Comparison of ENCODE assay signal across 16 cellular contexts in the genomic region with DNA sequence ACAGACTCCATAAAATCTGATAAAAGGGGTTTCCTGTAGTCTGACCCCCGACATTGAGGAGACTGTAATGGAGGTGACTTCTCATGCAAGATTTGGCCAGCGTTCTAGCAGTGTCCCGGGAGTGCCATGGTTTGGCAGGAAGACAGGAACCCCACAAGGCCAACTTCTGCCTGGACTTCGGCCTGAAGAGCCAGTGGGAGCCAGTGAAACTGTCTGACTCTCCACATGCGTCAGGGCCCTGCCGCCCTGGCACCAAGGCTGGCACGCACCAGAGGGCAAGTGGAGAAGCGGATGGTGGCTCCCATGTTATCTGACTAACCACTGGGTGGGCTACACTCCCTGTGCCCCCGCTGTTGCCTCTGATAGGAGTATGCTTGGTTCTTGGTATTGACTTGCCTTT.
DNase-seq lines count a peak whose midpoint lies in the region; ATAC-seq, FAIRE-seq and TF ChIP-seq lines count a peak whose summit lies in the region.
"Had no signal": no experiment of that assay in that cellular context is flagged by ENCODE, and none has a peak within 500 bp of the region (broad histone marks: within the 10 kb centered on the region; RNA-seq: fewer than 3 reads in every experiment).

No MANE protein-coding gene starts in this region.

- intact Hi-C loops in Right ventricle myocardium inferior (cut with DNase I), result no loop called here

- H3K4me2 ChIP-seq in H1 (ENCODE audit: insufficient read depth in 1 of 2, low read depth in 2 of 2, low read length in 2 of 2), result no peak overlapping the region

- TF ChIP-seq RAD21 in H1 (IDR thresholded peaks at IDR 0.05 in 1 of 2, conservative IDR thresholded peaks at IDR 0.05 in 1 of 2; ENCODE audit: low read depth in 2 of 2, low read length in 2 of 2), result no peak

- 0 out of 2 replicates have a peak overlapping the region, but pooled peaks have one; percentile 51 for H4K8ac ChIP-seq in H1 (ENCODE audit: extremely low read depth, insufficient read depth, low read length)

- no peak overlapping the region for H2AFZ ChIP-seq in H1 (ENCODE audit: low read length)

- H2BK15ac ChIP-seq in H1 (ENCODE audit: low read length), result no peak overlapping the region

- H2AK5ac ChIP-seq in H1 (ENCODE audit: low read depth, low read length), result no peak overlapping the region

- no peak overlapping the region for H3K9ac ChIP-seq in H1 (replicated peaks in 1 of 4; ENCODE audit: extremely low read depth in 1 of 4, low read depth in 3 of 4, low read length in 3 of 4)

- no peak overlapping the region for H2BK12ac ChIP-seq in H1 (ENCODE audit: low read depth, low read length)

- no peak overlapping the region for H3K4ac ChIP-seq in H1 (replicated peaks; ENCODE audit: insufficient read length, low read depth, low read length)

- no peaks in the 10 kb centered on the region for H3K27me3 ChIP-seq in right atrium auricular region
- H3K27me3 ChIP-seq in H1 (replicated peaks in 1 of 4; ENCODE audit: control insufficient read depth in 3 of 4, extremely low read depth in 1 of 4, insufficient read depth in 3 of 4, low read length in 3 of 4), result no peaks in the 10 kb centered on the region

- no peaks in the 10 kb centered on the region for H4K20me1 ChIP-seq in H1 (replicated peaks in 1 of 2; ENCODE audit: control insufficient read depth in 1 of 2, insufficient read depth in 2 of 2, low read length in 2 of 2)

- no peak overlapping the region for H3K14ac ChIP-seq in H1 (ENCODE audit: insufficient read length)

- H3K23me2 ChIP-seq in H1 (ENCODE audit: low read depth, low read length), result no peaks in the 10 kb centered on the region

- no peak for FAIRE-seq in H1 (lab: Jason Lieb, UNC)
- FAIRE-seq: GM18507 had no signal

- H3K79me1 ChIP-seq in H1 (ENCODE audit: low read depth, low read length), result no peaks in the 10 kb centered on the region

- H4K5ac ChIP-seq in H1 (ENCODE audit: insufficient read length, low read depth, low read length), result no peak overlapping the region

- H3K4me3 ChIP-seq in right atrium auricular region, result no peak overlapping the region
- H3K4me3 ChIP-seq in H1 (ENCODE audit: extremely low read depth in 1 of 4, insufficient read depth in 2 of 4, low read depth in 3 of 4, low read length in 4 of 4), result no peak overlapping the region

- no peak for TF ChIP-seq POLR2A in H1 (IDR thresholded peaks at IDR 0.05; ENCODE audit: control extremely low read depth in 1 of 2, low read depth in 2 of 2, low read length in 2 of 2)

- H2BK5ac ChIP-seq in H1 (ENCODE audit: low read depth, low read length), result no peak overlapping the region

- TF ChIP-seq CTCF in right atrium auricular region (IDR thresholded peaks at IDR 0.05) (no peak), H1 (IDR thresholded peaks at IDR 0.05; ENCODE audit: control extremely low read depth in 1 of 3, insufficient read depth in 1 of 3, low read depth in 1 of 3, low read length in 3 of 3) (no peak), omental fat pad (IDR thresholded peaks at IDR 0.05) (no peak)

- no peak overlapping the region for H3K27ac ChIP-seq in right atrium auricular region
- no peak overlapping the region for H3K27ac ChIP-seq in H1 (ENCODE audit: low read depth, low read length)
- no peak overlapping the region for H3K27ac ChIP-seq in substantia nigra (ENCODE audit: low read depth, low read length, poor library complexity, severe bottlenecking)

- POLR2A ChIA-PET in H1 (lab: Charles Lee; ENCODE audit: partially characterized antibody), result no interaction called here

- CTCF ChIA-PET in H1 (lab: Charles Lee; ENCODE audit: partially characterized antibody), result interaction anchor here (2.2 kb wide), 1 partner anchor 159 kb away, joined by 6 read pairs; no protein-coding TSS in a partner anchor

- H3K56ac ChIP-seq in H1 (replicated peaks; ENCODE audit: insufficient read length, low read depth, low read length), result no peak overlapping the region

- no peak for TF ChIP-seq EP300 in H1 (IDR thresholded peaks at IDR 0.05; ENCODE audit: borderline replicate concordance in 1 of 2, low read depth in 2 of 2, low read length in 2 of 2)

- H3K23ac ChIP-seq in H1 (ENCODE audit: insufficient read length), result no peak overlapping the region

- H3K4me1 ChIP-seq in right atrium auricular region (no peaks in the 10 kb centered on the region), H1 (replicated peaks in 1 of 4; ENCODE audit: control insufficient read depth in 3 of 4, insufficient read depth in 4 of 4, low read length in 3 of 4) (peaks cover 0 to 6% (median 0%) of the 10 kb centered on the region in 4 experiments; a peak in 1 of 7 replicates)

- WGBS in H1 (ENCODE audit: extremely low coverage in 1 of 2, insufficient coverage in 1 of 2, insufficient read length in 1 of 2, insufficient replicate concordance in 2 of 2, low coverage in 1 of 2, low lambda C conversion rate in 2 of 2, missing lambda C conversion rate in 1 of 2), 2 experiments, result 90% methylated on average over 9 of the region's 9 CpGs; no CpG with 5 or more reads in 1 of the 2 experiments

- ATAC-seq in Right ventricle myocardium inferior, result no peak
- ATAC-seq in omental fat pad (ENCODE audit: low FRiP score), result no peak

- H3K79me2 ChIP-seq in H1 (ENCODE audit: control insufficient read depth in 1 of 2, insufficient read depth in 2 of 2, low read length in 2 of 2), result no peaks in the 10 kb centered on the region

- no peak overlapping the region for H3K18ac ChIP-seq in H1 (ENCODE audit: extremely low read depth, low read length)

- no peak overlapping the region for H2BK20ac ChIP-seq in H1 (ENCODE audit: low read length)

- H3K36me3 ChIP-seq in right atrium auricular region (no peaks in the 10 kb centered on the region), H1 (ENCODE audit: control insufficient read depth in 2 of 4, insufficient read depth in 4 of 4, low read length in 3 of 4) (peaks cover 0 to 7% (median 0%) of the 10 kb centered on the region in 4 experiments; a peak in 2 of 8 replicates)

- peak; percentile 59 for DNase-seq in Right ventricle myocardium inferior (ENCODE audit: missing footprints)
- DNase-seq in right atrium auricular region (ENCODE audit: low spot score), result no peak
- DNase-seq in H1 (ENCODE audit: low read depth in 1 of 2, low spot score in 2 of 2), result no peak
- DNase-seq in medulla oblongata (ENCODE audit: extremely low spot score), result peak; percentile 73
- DNase-seq in substantia nigra (lab: John Stamatoyannopoulos, UW), result peak in 28 of 49 donors; percentile 4 to 49 (median 27)
- no peak for DNase-seq in putamen (ENCODE audit: low spot score)
- no peak for DNase-seq in omental fat pad (ENCODE audit: low spot score)
- DNase-seq in cortex of kidney (lab: John Stamatoyannopoulos, UW), result no peak
- DNase-seq: COR-L47, DMS153, H9, NCI-H1436, NCI-H2081 treated with DMSO at 0.1 percent for 48 hours, NCI-H2227 treated with DMSO at 0.1 percent for 48 hours, NCI-H526 had no signal

- H3K9me3 ChIP-seq in right atrium auricular region (no peaks in the 10 kb centered on the region), H1 (ENCODE audit: insufficient read depth in 2 of 2, low read depth in 1 of 2, low read length in 1 of 2) (no peaks in the 10 kb centered on the region)

- no peak overlapping the region for H2BK120ac ChIP-seq in H1 (replicated peaks; ENCODE audit: low read depth, low read length)

- no peak overlapping the region for H4K91ac ChIP-seq in H1 (replicated peaks; ENCODE audit: insufficient read length, low read length)

TF ChIP-seq in H1, 55 proteins besides CTCF, POLR2A, EP300 and RAD21:
- no peak for TF ChIP-seq CHD1 (IDR thresholded peaks at IDR 0.05; ENCODE audit: low read depth, low read length)
- no peak for TF ChIP-seq SAP30 (IDR thresholded peaks at IDR 0.05; ENCODE audit: insufficient read depth, insufficient replicate concordance, low read length)
- TF ChIP-seq BACH1 (IDR thresholded peaks at IDR 0.05; ENCODE audit: low read length), result no peak
- TF ChIP-seq GABPA (IDR thresholded peaks at IDR 0.05; ENCODE audit: borderline replicate concordance, insufficient read depth, low read length), result no peak
- no peak for TF ChIP-seq KDM5A (IDR thresholded peaks at IDR 0.05; ENCODE audit: low read length)
- TF ChIP-seq, protein P1, sequence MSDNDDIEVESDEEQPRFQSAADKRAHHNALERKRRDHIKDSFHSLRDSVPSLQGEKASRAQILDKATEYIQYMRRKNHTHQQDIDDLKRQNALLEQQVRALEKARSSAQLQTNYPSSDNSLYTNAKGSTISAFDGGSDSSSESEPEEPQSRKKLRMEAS (IDR thresholded peaks at IDR 0.05), result no peak
- TF ChIP-seq CREB1 (IDR thresholded peaks at IDR 0.05), result no peak
- no peak for TF ChIP-seq CBX5 (IDR thresholded peaks at IDR 0.05; ENCODE audit: low read depth, low read length)
- TF ChIP-seq, protein P2, sequence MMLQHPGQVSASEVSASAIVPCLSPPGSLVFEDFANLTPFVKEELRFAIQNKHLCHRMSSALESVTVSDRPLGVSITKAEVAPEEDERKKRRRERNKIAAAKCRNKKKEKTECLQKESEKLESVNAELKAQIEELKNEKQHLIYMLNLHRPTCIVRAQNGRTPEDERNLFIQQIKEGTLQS (IDR thresholded peaks at IDR 0.05; ENCODE audit: insufficient read depth, low read depth, low read length), result no peak
- TF ChIP-seq JUN (IDR thresholded peaks at IDR 0.05; ENCODE audit: low read depth, low read length), result no peak
TF ChIP-seq in H1: peak in this region for 0.

Comparison
In these comparisons a context has a peak if more than half of its experiments do, and no peak if none do; other contexts are left out.
1. DNase-seq: peak in Right ventricle myocardium inferior (single experiment), medulla oblongata (single experiment) and substantia nigra (28 of 49); none in right atrium auricular region (single experiment), H1 (0 of 2), putamen (single experiment), omental fat pad (single experiment) and cortex of kidney (single experiment).